ENCODE assay signal across 26 cellular contexts in the genomic region with DNA sequence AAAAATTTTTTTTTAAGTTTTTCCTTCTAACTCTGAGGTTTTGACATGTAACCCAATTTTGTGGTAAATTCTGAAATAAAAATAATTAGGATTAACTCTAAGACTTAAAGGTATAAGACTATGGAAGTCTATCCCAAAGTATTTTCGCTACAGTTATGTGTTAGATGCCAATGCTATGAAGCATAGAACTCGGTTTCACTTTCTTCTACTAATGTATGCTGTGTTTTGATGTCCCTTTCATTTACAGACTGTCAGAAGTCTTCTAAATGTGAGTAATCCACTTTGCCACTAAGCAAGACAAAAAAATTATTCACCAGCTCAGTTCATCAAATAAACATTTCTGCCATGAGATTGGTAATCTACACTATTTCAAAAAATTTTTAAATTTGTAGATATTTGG.
"Had no signal": no experiment of that assay in that cellular context is flagged by ENCODE, and none has a peak within 500 bp of the region (broad histone marks: within the 10 kb centered on the region; RNA-seq: fewer than 3 reads in every experiment).

No MANE protein-coding gene starts in this region.

- H3K27me3 ChIP-seq: ascending aorta, cardiac muscle cell, SJCRH30 had no signal

- H3K9me3 Mint-ChIP-seq: activated CD4-positive, alpha-beta T cell treated with anti-CD3 and anti-CD28 coated beads, Interleukin-2, amount 10 ng/mL, durations not matched to agents 24 days and 14 days; activated T-cell treated with anti-CD3 and anti-CD28 coated beads, Interleukin-2, amount 50 U/mL, for 4 hours had no signal

- ATAC-seq: activated naive CD4-positive, alpha-beta T cell treated with anti-CD3 and anti-CD28 coated beads, Interleukin-2, amount 50 U/mL, for 72 hours; activated naive CD8-positive, alpha-beta T cell treated with anti-CD3 and anti-CD28 coated beads, Interleukin-2, amount 50 U/mL, for 24 hours; activated T-cell treated with anti-CD3 and anti-CD28 coated beads, Interleukin-2, amount 50 U/mL, for 4 hours; K562; WTC11 had no signal

- H3K27ac ChIP-seq: ascending aorta, cardiac muscle cell, SJCRH30 had no signal

- H3K27ac Mint-ChIP-seq: activated CD4-positive, alpha-beta memory T cell treated with anti-CD3 and anti-CD28 coated beads for 36 hours; activated CD4-positive, alpha-beta T cell treated with anti-CD3 and anti-CD28 coated beads, Interleukin-2, amount 10 ng/mL, durations not matched to agents 24 days and 14 days; activated naive CD4-positive, alpha-beta T cell treated with anti-CD3 and anti-CD28 coated beads, Interleukin-2, amount 50 U/mL, for 72 hours; activated naive CD8-positive, alpha-beta T cell treated with anti-CD3 and anti-CD28 coated beads, Interleukin-2, amount 50 U/mL, for 24 hours; brain; T-helper 1 cell treated with Interleukin-12 subunit alpha and Interleukin-12 subunit beta and Interleukin-4 antibody, amounts not matched to agents 30 μg/mL and 1 μg/mL, for 36 hours; WTC11 had no signal

- H3K4me1 ChIP-seq: ascending aorta, SJCRH30 had no signal

- H3K4me2 ChIP-seq: SK-N-SH had no signal

- H3K4me3 ChIP-seq: ascending aorta, cardiac muscle cell, K562, SJCRH30 had no signal

- H3K4me3 Mint-ChIP-seq: activated CD4-positive, alpha-beta memory T cell treated with anti-CD3 and anti-CD28 coated beads for 36 hours; activated CD4-positive, alpha-beta T cell treated with anti-CD3 and anti-CD28 coated beads, Interleukin-2, amount 10 ng/mL, durations not matched to agents 24 days and 14 days; activated naive CD8-positive, alpha-beta T cell treated with anti-CD3 and anti-CD28 coated beads, Interleukin-2, amount 50 U/mL, for 24 hours; activated T-cell treated with anti-CD3 and anti-CD28 coated beads, Interleukin-2, amount 50 U/mL, for 4 hours; brain; T-helper 1 cell treated with Interleukin-12 subunit alpha and Interleukin-12 subunit beta and Interleukin-4 antibody, amounts not matched to agents 30 μg/mL and 1 μg/mL, for 36 hours; WTC11 had no signal

- H3K36me3 Mint-ChIP-seq: activated CD4-positive, alpha-beta memory T cell treated with anti-CD3 and anti-CD28 coated beads for 36 hours; activated naive CD4-positive, alpha-beta T cell treated with anti-CD3 and anti-CD28 coated beads, Interleukin-2, amount 50 U/mL, for 72 hours; brain had no signal

- H3K36me3 ChIP-seq: ascending aorta, cardiac muscle cell, SJCRH30 had no signal

- H3K27me3 Mint-ChIP-seq: activated CD4-positive, alpha-beta memory T cell treated with anti-CD3 and anti-CD28 coated beads for 36 hours; activated CD4-positive, alpha-beta T cell treated with anti-CD3 and anti-CD28 coated beads, Interleukin-2, amount 10 ng/mL, durations not matched to agents 24 days and 14 days; activated naive CD8-positive, alpha-beta T cell treated with anti-CD3 and anti-CD28 coated beads, Interleukin-2, amount 50 U/mL, for 24 hours; brain had no signal

- DNase-seq: activated CD4-positive, alpha-beta memory T cell treated with anti-CD3 and anti-CD28 coated beads for 36 hours; activated CD4-positive, alpha-beta T cell treated with anti-CD3 and anti-CD28 coated beads for 1 hour; activated CD4-positive, alpha-beta T cell treated with anti-CD3 and anti-CD28 coated beads, Interleukin-2, amount 10 ng/mL, durations not matched to agents 24 days and 14 days; activated CD8-positive, alpha-beta memory T cell treated with anti-CD3 and anti-CD28 coated beads for 24 hours; activated effector memory CD4-positive, alpha-beta T cell treated with anti-CD3 and anti-CD28 coated beads, Interleukin-2, amount 50 U/mL, for 16 hours; activated naive CD4-positive, alpha-beta T cell treated with Interleukin-2 at 50 U/mL for 16 hours; activated naive CD8-positive, alpha-beta T cell treated with anti-CD3 and anti-CD28 coated beads, Interleukin-2, amount 50 U/mL, for 24 hours; activated T-cell treated with anti-CD3 and anti-CD28 coated beads, Interleukin-2, amount 50 U/mL, for 4 hours; amniotic stem cell; Karpas-422; NCI-H1092; NCI-H1417; NCI-H1930; NCI-H2171 treated with DMSO at 0.1 percent for 48 hours; NCI-H226; NCI-H526; NCI-H82; SJCRH30; SK-N-SH had no signal

- H3K9me3 ChIP-seq: ascending aorta, SJCRH30, SK-N-SH had no signal

- H3K4me1 Mint-ChIP-seq: activated CD4-positive, alpha-beta T cell treated with anti-CD3 and anti-CD28 coated beads, Interleukin-2, amount 10 ng/mL, durations not matched to agents 24 days and 14 days; activated naive CD8-positive, alpha-beta T cell treated with anti-CD3 and anti-CD28 coated beads, Interleukin-2, amount 50 U/mL, for 24 hours had no signal

- H3K9me2 ChIP-seq: SK-N-SH had no signal
